Comparison of ENCODE assay signal across 18 cellular contexts in genomic region chr12:103808239-103808880, GRCh38.
"Had no signal": no experiment of that assay in that cellular context is flagged by ENCODE, and none has a peak within 500 bp of the region (broad histone marks: within the 10 kb centered on the region; RNA-seq: fewer than 3 reads in every experiment).

No MANE protein-coding gene starts in this region.

- H3K4me3 ChIP-seq: esophagus squamous epithelium, heart left ventricle, lung, skin epidermis, suprapubic skin, tibial nerve had no signal

- H3K27me3 ChIP-seq: esophagus squamous epithelium, heart left ventricle, suprapubic skin, tibial nerve had no signal

- H3K4me1 ChIP-seq: suprapubic skin had no signal

- H3K36me3 ChIP-seq: heart left ventricle had no signal

- H3K27ac ChIP-seq: esophagus squamous epithelium, skin epidermis, suprapubic skin had no signal

- DNase-seq: cerebellar nuclear complex; dermis blood vessel endothelial cell; esophagus squamous epithelium; foreskin melanocyte; heart left ventricle; hippocampal formation; left colon; left ventricle myocardium superior; naive thymus-derived CD4-positive, alpha-beta T cell; nephron progenitor cell; stimulated activated CD4-positive, alpha-beta T cell treated with anti-CD3 and anti-CD28 coated beads, Interleukin-12 subunit alpha, Interleukin-12 subunit beta, amount 100 ng/mL, for 4 hours; stimulated activated naive CD8-positive, alpha-beta T cell treated with anti-CD3 and anti-CD28 coated beads, Interleukin-15, Interleukin-2, amounts not matched to agents 100 U/mL and 50 U/mL, for 24 hours had no signal

- H3K9me3 ChIP-seq: esophagus squamous epithelium, heart left ventricle, suprapubic skin, tibial nerve had no signal

- FAIRE-seq: colon had no signal

- ATAC-seq: heart left ventricle; left colon; left ventricle myocardium superior; naive thymus-derived CD4-positive, alpha-beta T cell; sciatic nerve; stimulated activated naive CD8-positive, alpha-beta T cell treated with anti-CD3 and anti-CD28 coated beads, Interleukin-15, Interleukin-2, amounts not matched to agents 100 U/mL and 50 U/mL, for 24 hours had no signal
